In genomic region chr3:197485143-197485542, GRCh38 we compare ENCODE assay signal across 1 cellular context.
TF ChIP-seq lines count a peak whose summit lies in the region.

No MANE protein-coding gene starts in this region.

TF ChIP-seq in WTC11, 78 proteins besides CTCF, POLR2A, EP300 and RAD21 (continued from another document):
- TF ChIP-seq, protein P1, sequence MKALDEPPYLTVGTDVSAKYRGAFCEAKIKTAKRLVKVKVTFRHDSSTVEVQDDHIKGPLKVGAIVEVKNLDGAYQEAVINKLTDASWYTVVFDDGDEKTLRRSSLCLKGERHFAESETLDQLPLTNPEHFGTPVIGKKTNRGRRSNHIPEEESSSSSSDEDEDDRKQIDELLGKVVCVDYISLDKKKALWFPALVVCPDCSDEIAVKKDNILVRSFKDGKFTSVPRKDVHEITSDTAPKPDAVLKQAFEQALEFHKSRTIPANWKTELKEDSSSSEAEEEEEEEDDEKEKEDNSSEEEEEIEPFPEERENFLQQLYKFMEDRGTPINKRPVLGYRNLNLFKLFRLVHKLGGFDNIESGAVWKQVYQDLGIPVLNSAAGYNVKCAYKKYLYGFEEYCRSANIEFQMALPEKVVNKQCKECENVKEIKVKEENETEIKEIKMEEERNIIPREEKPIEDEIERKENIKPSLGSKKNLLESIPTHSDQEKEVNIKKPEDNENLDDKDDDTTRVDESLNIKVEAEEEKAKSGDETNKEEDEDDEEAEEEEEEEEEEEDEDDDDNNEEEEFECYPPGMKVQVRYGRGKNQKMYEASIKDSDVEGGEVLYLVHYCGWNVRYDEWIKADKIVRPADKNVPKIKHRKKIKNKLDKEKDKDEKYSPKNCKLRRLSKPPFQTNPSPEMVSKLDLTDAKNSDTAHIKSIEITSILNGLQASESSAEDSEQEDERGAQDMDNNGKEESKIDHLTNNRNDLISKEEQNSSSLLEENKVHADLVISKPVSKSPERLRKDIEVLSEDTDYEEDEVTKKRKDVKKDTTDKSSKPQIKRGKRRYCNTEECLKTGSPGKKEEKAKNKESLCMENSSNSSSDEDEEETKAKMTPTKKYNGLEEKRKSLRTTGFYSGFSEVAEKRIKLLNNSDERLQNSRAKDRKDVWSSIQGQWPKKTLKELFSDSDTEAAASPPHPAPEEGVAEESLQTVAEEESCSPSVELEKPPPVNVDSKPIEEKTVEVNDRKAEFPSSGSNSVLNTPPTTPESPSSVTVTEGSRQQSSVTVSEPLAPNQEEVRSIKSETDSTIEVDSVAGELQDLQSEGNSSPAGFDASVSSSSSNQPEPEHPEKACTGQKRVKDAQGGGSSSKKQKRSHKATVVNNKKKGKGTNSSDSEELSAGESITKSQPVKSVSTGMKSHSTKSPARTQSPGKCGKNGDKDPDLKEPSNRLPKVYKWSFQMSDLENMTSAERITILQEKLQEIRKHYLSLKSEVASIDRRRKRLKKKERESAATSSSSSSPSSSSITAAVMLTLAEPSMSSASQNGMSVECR (CRISPR knock-in tag; IDR thresholded peaks at IDR 0.05; ENCODE audit: borderline replicate concordance) = no peak
- TF ChIP-seq ZNF232 (CRISPR knock-in tag; IDR thresholded peaks at IDR 0.05) (no peak), TP53 (CRISPR knock-in tag; IDR thresholded peaks at IDR 0.05) (no peak), SMAD3 (CRISPR knock-in tag; IDR thresholded peaks at IDR 0.05; ENCODE audit: borderline replicate concordance) (no peak)
- TF ChIP-seq, protein P2, sequence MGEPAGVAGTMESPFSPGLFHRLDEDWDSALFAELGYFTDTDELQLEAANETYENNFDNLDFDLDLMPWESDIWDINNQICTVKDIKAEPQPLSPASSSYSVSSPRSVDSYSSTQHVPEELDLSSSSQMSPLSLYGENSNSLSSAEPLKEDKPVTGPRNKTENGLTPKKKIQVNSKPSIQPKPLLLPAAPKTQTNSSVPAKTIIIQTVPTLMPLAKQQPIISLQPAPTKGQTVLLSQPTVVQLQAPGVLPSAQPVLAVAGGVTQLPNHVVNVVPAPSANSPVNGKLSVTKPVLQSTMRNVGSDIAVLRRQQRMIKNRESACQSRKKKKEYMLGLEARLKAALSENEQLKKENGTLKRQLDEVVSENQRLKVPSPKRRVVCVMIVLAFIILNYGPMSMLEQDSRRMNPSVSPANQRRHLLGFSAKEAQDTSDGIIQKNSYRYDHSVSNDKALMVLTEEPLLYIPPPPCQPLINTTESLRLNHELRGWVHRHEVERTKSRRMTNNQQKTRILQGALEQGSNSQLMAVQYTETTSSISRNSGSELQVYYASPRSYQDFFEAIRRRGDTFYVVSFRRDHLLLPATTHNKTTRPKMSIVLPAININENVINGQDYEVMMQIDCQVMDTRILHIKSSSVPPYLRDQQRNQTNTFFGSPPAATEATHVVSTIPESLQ (CRISPR knock-in tag; IDR thresholded peaks at IDR 0.05) = no peak
